8 cellular contexts compared by ENCODE assay signal in the genomic region with DNA sequence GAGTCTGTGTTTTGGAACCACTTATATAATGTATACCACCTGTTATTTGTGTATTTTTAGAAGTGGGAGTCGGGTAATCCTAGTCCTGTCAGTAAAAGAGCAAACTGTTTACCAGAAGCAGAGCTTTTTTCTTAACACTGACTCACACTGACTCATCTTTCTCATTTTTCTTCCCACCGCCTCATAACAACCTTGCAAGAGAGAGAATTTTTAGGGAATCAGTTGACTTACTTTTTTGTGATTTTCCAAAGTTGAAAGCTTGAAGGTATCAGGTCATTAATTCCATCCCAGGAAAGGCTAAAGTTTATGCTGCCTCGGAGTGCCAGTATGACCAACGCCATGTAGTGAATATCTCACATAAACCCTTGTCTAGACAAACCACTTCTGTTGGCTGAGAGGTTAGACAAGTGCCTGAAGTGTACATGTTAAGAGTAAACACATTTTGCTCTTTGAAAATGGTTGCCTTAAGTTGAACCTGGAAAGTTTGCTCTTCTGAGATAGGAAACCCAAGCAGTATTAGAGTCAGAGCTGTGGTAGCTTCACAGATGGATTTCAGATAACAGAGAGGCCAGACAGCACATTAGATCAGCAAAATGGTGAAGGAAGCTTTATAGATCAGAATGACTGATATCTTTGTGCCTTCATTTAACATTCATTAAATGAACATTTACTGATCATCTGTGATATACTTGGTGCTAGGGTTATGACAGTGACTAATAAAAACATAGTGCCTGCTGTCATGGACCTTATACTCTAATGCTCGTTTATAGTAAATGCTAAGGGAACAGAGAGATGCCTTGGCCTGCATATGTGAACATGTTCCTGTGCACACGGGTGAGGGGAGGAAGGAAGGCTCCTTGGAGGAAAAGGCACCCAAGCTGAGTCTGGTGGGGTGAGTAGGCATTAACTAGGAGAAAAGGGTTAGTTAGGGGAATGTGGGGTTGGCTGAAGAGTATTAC. TPM values are rescaled to one million over a fixed set of nuclear protein-coding genes. Genes with fewer than 3 reads are reported as not detected.
DNase-seq lines count a peak whose midpoint lies in the region; ATAC-seq and TF ChIP-seq lines count a peak whose summit lies in the region.

No MANE protein-coding gene starts in this region.

- in situ Hi-C loops in GM23248 (cut with MboI) (no loop called here), gastrocnemius medialis (cut with MboI; ENCODE audit: low sequenced_read_pairs in 4 of 4) (no loop called here)

- intact Hi-C loops in gastrocnemius medialis (cut with DNase I; ENCODE audit: low total_unique reads), result no loop called here

- peaks cover 27% of the 10 kb centered on the region for H3K79me2 ChIP-seq in GM23248 (ENCODE audit: insufficient read depth)

- no peaks in the 10 kb centered on the region for H4K20me1 ChIP-seq in GM23248 (ENCODE audit: insufficient read depth)

- ATAC-seq in gastrocnemius medialis (peak; percentile 83 to 94), HG03442 (IDR thresholded peaks at IDR 0.05; ENCODE audit: unreplicated experiment) (no peak), HG03139 (IDR thresholded peaks at IDR 0.05; ENCODE audit: unreplicated experiment) (no peak), GM19395 (IDR thresholded peaks at IDR 0.05; ENCODE audit: unreplicated experiment) (no peak)

- H3K27me3 ChIP-seq in GM23248 (replicated peaks; ENCODE audit: insufficient read depth) (no peaks in the 10 kb centered on the region), gastrocnemius medialis (no peaks in the 10 kb centered on the region)

- peak overlapping the region; percentile 45 for H3K9ac ChIP-seq in GM23248

- H3K4me2 ChIP-seq in GM23248 (ENCODE audit: unreplicated experiment), result peak overlapping the region; percentile 35

- no peaks in the 10 kb centered on the region for H3K9me2 ChIP-seq in GM23248 (ENCODE audit: insufficient read depth)

- H3K36me3 ChIP-seq in GM23248 (ENCODE audit: low read depth) (no peaks in the 10 kb centered on the region), gastrocnemius medialis (no peaks in the 10 kb centered on the region)

- H3K4me3 ChIP-seq in GM23248 (peak overlapping the region; percentile 12; the same call in 1 of the 2 replicates), gastrocnemius medialis (peak overlapping the region in 1 of 4 donors; percentile 0)

- no peak for TF ChIP-seq CTCF in gastrocnemius medialis (IDR thresholded peaks at IDR 0.05 in 4 of 5, conservative IDR thresholded peaks at IDR 0.05 in 1 of 5)

- WGBS in GM23248 (ENCODE audit: low coverage in 1 of 2, low lambda C conversion rate in 2 of 2, missing lambda C conversion rate in 2 of 2), 2 experiments, result 16 to 18% methylated on average over 6 of the region's 6 CpGs

- no peak for TF ChIP-seq POLR2A in erythroblast (IDR thresholded peaks at IDR 0.05; ENCODE audit: low read length)
- TF ChIP-seq POLR2A in gastrocnemius medialis (IDR thresholded peaks at IDR 0.05), result no peak

- H3K27ac ChIP-seq in GM23248 (peak overlapping the region; percentile 67), gastrocnemius medialis (peak overlapping the region; percentile 76 to 92 (median 82))

- no peaks in the 10 kb centered on the region for H3K9me3 ChIP-seq in GM23248 (ENCODE audit: low read depth)
- no peaks in the 10 kb centered on the region for H3K9me3 ChIP-seq in gastrocnemius medialis

- H3K4me1 ChIP-seq in GM23248 (ENCODE audit: insufficient read depth) (peaks cover 32% of the 10 kb centered on the region), gastrocnemius medialis (peaks cover 34 to 39% of the 10 kb centered on the region in 2 donors)

- H3F3A ChIP-seq in GM23248 (ENCODE audit: insufficient read depth), result peaks cover 32% of the 10 kb centered on the region

- DNase-seq in GM23248 (peak; percentile 82), erythroblast (lab: John Stamatoyannopoulos, UW) (peak; percentile 68 to 80), gastrocnemius medialis (no peak), MV-4-11 (lab: John Stamatoyannopoulos, UW) (no peak)

- H2AFZ ChIP-seq in GM23248, result peak overlapping the region; percentile 7; the same call in 1 of the 2 replicates

TF ChIP-seq in PFSK-1, 5 proteins besides CTCF, POLR2A, EP300 and RAD21:
- TF ChIP-seq TAF1 (IDR thresholded peaks at IDR 0.05; ENCODE audit: borderline replicate concordance, insufficient read depth, low read length) (no peak; the same call in 1 of the 2 replicates), SIN3A (IDR thresholded peaks at IDR 0.05; ENCODE audit: borderline replicate concordance, insufficient read depth, low read length) (peak; percentile 31; the same call in 1 of the 2 replicates)
TF ChIP-seq in PFSK-1: peak in this region for 1.

RNA-seq across cellular contexts. Expression of a gene that starts 29.1 kb away (rescaled TPM):
- 56.1 and 83.7 TPM in 2 replicates for total RNA-seq in GM23248 (2014; rRNA removed; shearing (Covaris generic))
- polyA plus RNA-seq in GM23248 (2016; fragmentation: Nextera tagmentation; extraction: Ambion mirVana), result 44.0 and 46.0 TPM in 2 replicates
- polyA plus RNA-seq in PFSK-1 (2012; ENCODE audit: insufficient read length, low read depth), result 35.7 TPM
- 100 to 1,000 TPM in 2 of 4 donors, 10 to 100 TPM in 2; 72.9 to 153 (median 100) TPM for total RNA-seq in gastrocnemius medialis

RNA-seq across cellular contexts. Expression of a gene that starts 31.4 kb away (rescaled TPM):
- total RNA-seq in GM23248 (2014; rRNA removed; shearing (Covaris generic)), result 105 and 141 TPM in 2 replicates
- polyA plus RNA-seq in GM23248 (2016; fragmentation: Nextera tagmentation; extraction: Ambion mirVana), result 194 and 202 TPM in 2 replicates
- 40.4 TPM for polyA plus RNA-seq in PFSK-1 (2012; ENCODE audit: insufficient read length, low read depth)
- 100 to 1,000 TPM in 3 of 4 donors, 10 to 100 TPM in 1; 93.3 to 174 (median 139) TPM for total RNA-seq in gastrocnemius medialis

Comparison
In these comparisons a context has a peak if more than half of its experiments do, and no peak if none do; other contexts are left out.
1. DNase-seq: peak in GM23248 (single experiment) and erythroblast (2 of 2); none in gastrocnemius medialis (0 of 2) and MV-4-11 (single experiment).
2. ATAC-seq: peak in gastrocnemius medialis (2 of 2); none in HG03442 (single experiment), HG03139 (single experiment) and GM19395 (single experiment).